Comparison of ENCODE assay signal across 1 cellular context in the genomic region with DNA sequence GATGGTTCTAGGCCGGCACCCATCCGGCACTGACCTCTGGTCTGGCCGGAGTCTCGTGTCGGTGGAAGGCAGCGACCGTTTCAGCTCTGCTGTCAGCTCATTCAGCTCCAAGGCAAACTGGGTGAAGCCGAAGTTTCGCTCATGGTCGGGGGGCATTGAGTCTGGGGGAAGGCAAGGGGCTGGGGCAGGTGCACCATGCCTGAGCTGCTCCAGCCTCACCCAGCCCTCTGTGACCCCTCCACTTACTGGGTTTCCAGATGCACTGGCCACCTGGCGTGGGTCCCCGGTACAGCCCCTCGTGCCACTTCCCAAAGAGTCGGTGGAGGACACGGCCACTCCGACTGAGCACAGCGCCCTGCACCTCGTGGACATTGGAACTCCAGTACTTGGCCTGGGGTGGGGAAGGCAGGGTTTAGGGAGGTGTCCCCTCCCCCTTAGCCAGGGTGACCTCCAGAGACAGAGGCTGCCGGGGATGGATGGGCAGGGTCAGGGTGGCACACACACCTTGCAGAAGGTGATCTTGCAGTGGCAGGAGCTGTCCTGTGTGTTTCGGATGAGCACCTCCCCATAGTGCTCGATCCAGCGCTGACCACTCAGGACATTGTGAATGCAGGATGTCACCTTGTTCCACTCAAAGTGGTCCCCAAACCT.
TF ChIP-seq lines count a peak whose summit lies in the region.

No MANE protein-coding gene starts in this region.

TF ChIP-seq in SK-N-SH treated with all-trans-retinoic acid at 6 μM for 48 hours, 23 proteins besides CTCF, POLR2A, EP300 and RAD21 (continued from another document):
- TF ChIP-seq, protein P1, sequence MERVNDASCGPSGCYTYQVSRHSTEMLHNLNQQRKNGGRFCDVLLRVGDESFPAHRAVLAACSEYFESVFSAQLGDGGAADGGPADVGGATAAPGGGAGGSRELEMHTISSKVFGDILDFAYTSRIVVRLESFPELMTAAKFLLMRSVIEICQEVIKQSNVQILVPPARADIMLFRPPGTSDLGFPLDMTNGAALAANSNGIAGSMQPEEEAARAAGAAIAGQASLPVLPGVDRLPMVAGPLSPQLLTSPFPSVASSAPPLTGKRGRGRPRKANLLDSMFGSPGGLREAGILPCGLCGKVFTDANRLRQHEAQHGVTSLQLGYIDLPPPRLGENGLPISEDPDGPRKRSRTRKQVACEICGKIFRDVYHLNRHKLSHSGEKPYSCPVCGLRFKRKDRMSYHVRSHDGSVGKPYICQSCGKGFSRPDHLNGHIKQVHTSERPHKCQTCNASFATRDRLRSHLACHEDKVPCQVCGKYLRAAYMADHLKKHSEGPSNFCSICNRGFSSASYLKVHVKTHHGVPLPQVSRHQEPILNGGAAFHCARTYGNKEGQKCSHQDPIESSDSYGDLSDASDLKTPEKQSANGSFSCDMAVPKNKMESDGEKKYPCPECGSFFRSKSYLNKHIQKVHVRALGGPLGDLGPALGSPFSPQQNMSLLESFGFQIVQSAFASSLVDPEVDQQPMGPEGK (CRISPR knock-in tag; IDR thresholded peaks at IDR 0.05; ENCODE audit: borderline replicate concordance), result no peak
- TF ChIP-seq ISL1 (CRISPR knock-in tag; IDR thresholded peaks at IDR 0.05) (no peak), ZFP3 (CRISPR knock-in tag; IDR thresholded peaks at IDR 0.05) (no peak), SNAI2 (CRISPR knock-in tag; IDR thresholded peaks at IDR 0.05) (no peak)
TF ChIP-seq in SK-N-SH treated with all-trans-retinoic acid at 6 μM for 48 hours: peak in this region for 0.
